In genomic region chr15:92906563-92907081, GRCh38 we compare ENCODE assay signal across 8 cellular contexts. TPM values are rescaled to one million over a fixed set of nuclear protein-coding genes. Genes with fewer than 3 reads are reported as not detected.
A peak's percentile ranks its signal among the peaks of the same experiment; 100 is the strongest.
DNase-seq lines count a peak whose midpoint lies in the region; ATAC-seq and TF ChIP-seq lines count a peak whose summit lies in the region.

No MANE protein-coding gene starts in this region.

- TF ChIP-seq CTCF in fibroblast of villous mesenchyme (IDR thresholded peaks at IDR 0.05; ENCODE audit: insufficient read depth, low read depth, low read length), result no peak

- DNase-seq in stimulated activated CD4-positive, alpha-beta T cell treated with anti-CD3 and anti-CD28 coated beads, Interleukin-15, amount 100 ng/mL, for 24 hours, result peak; percentile 54
- DNase-seq in stimulated activated CD4-positive, alpha-beta T cell treated with anti-CD3 and anti-CD28 coated beads, Interleukin-2, amount 100 ng/mL, for 48 hours, result no peak
- peak; percentile 47 to 57 for DNase-seq in activated CD4-positive, alpha-beta T cell treated with anti-CD3 and anti-CD28 coated beads, Interleukin-2, amount 50 U/mL, for 4 hours
- DNase-seq in fibroblast of villous mesenchyme (ENCODE audit: low read depth) (no peak), epidermal melanocyte (ENCODE audit: insufficient read length, low spot score) (no peak), anterior cingulate cortex (lab: John Stamatoyannopoulos, UW) (no peak)
- DNase-seq in stimulated activated CD4-positive, alpha-beta T cell treated with anti-CD3 and anti-CD28 coated beads, Interleukin-4, amount 100 ng/mL, for 1 hour, result peak; percentile 30

- peak overlapping the region; percentile 61 for H3K4me3 ChIP-seq in fibroblast of villous mesenchyme (ENCODE audit: low read depth, low read length)

- peak; percentile 28 for ATAC-seq in HG03354 (IDR thresholded peaks at IDR 0.05; ENCODE audit: poor library complexity, severe bottlenecking, unreplicated experiment)

RNA-seq across cellular contexts. Expression of gene CHD2, which starts 6.5 kb away (rescaled TPM):
- total RNA-seq in fibroblast of villous mesenchyme, result 85.7 and 102 TPM in 2 replicates

Comparison
In these comparisons a context has a peak if more than half of its experiments do, and no peak if none do; other contexts are left out.
1. DNase-seq: peak in stimulated activated CD4-positive, alpha-beta T cell treated with anti-CD3 and anti-CD28 coated beads, Interleukin-15, amount 100 ng/mL, for 24 hours (single experiment), activated CD4-positive, alpha-beta T cell treated with anti-CD3 and anti-CD28 coated beads, Interleukin-2, amount 50 U/mL, for 4 hours (2 of 2) and stimulated activated CD4-positive, alpha-beta T cell treated with anti-CD3 and anti-CD28 coated beads, Interleukin-4, amount 100 ng/mL, for 1 hour (single experiment); none in stimulated activated CD4-positive, alpha-beta T cell treated with anti-CD3 and anti-CD28 coated beads, Interleukin-2, amount 100 ng/mL, for 48 hours (0 of 2), fibroblast of villous mesenchyme (single experiment), epidermal melanocyte (single experiment) and anterior cingulate cortex (0 of 58).